In genomic region chr2:231489990-231490389, GRCh38 we compare ENCODE assay signal across 14 cellular contexts. TPM values are rescaled to one million over a fixed set of nuclear protein-coding genes. Genes with fewer than 3 reads are reported as not detected.
DNase-seq lines count a peak whose midpoint lies in the region; ATAC-seq and TF ChIP-seq lines count a peak whose summit lies in the region.
"Had no signal": no experiment of that assay in that cellular context is flagged by ENCODE, and none has a peak within 500 bp of the region (broad histone marks: within the 10 kb centered on the region; RNA-seq: fewer than 3 reads in every experiment).

No MANE protein-coding gene starts in this region.

- no peak for TF ChIP-seq EP300 in gastroesophageal sphincter (IDR thresholded peaks at IDR 0.05)

- no peaks in the 10 kb centered on the region for H3K27me3 Mint-ChIP-seq in activated T-cell treated with anti-CD3 and anti-CD28 coated beads, Interleukin-2, amount 50 U/mL, for 4 hours (ENCODE audit: low read depth)

- H3K4me3 Mint-ChIP-seq in activated T-cell treated with anti-CD3 and anti-CD28 coated beads, Interleukin-2, amount 50 U/mL, for 4 hours: no peak overlapping the region
- H3K4me3 Mint-ChIP-seq: brain had no signal

- peak; percentile 14 for DNase-seq in activated T-cell treated with anti-CD3 and anti-CD28 coated beads for 4 hours
- no peak for DNase-seq in activated T-cell treated with anti-CD3 and anti-CD28 coated beads, Interleukin-2, amount 50 U/mL, for 4 hours
- peak; percentile 21 for DNase-seq in NB4 (ENCODE audit: low read depth)
- DNase-seq in choroid plexus epithelial cell (ENCODE audit: low read depth): peak; percentile 8
- no peak for DNase-seq in smooth muscle cell (lab: John Stamatoyannopoulos, UW; ENCODE audit: unreplicated experiment)
- DNase-seq in RKO (ENCODE audit: low spot score): no peak
- no peak for DNase-seq in SW 1271 (lab: John Stamatoyannopoulos, UW)
- DNase-seq: activated CD4-positive, alpha-beta T cell treated with anti-CD3 and anti-CD28 coated beads for 1 hour; NCI-H1417 had no signal

- no peaks in the 10 kb centered on the region for H3K36me3 Mint-ChIP-seq in activated T-cell treated with anti-CD3 and anti-CD28 coated beads, Interleukin-2, amount 50 U/mL, for 4 hours (ENCODE audit: insufficient read depth)

- H3K4me1 ChIP-seq in smooth muscle cell (ENCODE audit: low read depth): no peaks in the 10 kb centered on the region
- H3K4me1 ChIP-seq in gastroesophageal sphincter: no peaks in the 10 kb centered on the region
- H3K4me1 ChIP-seq: Peyer's patch had no signal

- H2AFZ ChIP-seq in smooth muscle cell (ENCODE audit: low read depth): no peak overlapping the region

- H3K79me2 ChIP-seq in smooth muscle cell (ENCODE audit: low read depth): no peaks in the 10 kb centered on the region

- no peaks in the 10 kb centered on the region for H3K4me1 Mint-ChIP-seq in activated T-cell treated with anti-CD3 and anti-CD28 coated beads, Interleukin-2, amount 50 U/mL, for 4 hours (ENCODE audit: low read depth)
- H3K4me1 Mint-ChIP-seq: brain had no signal

- H4K20me1 ChIP-seq in smooth muscle cell (ENCODE audit: low read depth): no peaks in the 10 kb centered on the region

- H3K27me3 ChIP-seq in smooth muscle cell (ENCODE audit: low read depth): no peaks in the 10 kb centered on the region
- H3K27me3 ChIP-seq in gastroesophageal sphincter: no peaks in the 10 kb centered on the region
- H3K27me3 ChIP-seq: Peyer's patch had no signal

- TF ChIP-seq POLR2A in NB4 (IDR thresholded peaks at IDR 0.05; ENCODE audit: extremely low read depth, insufficient read length): no peak
- no peak for TF ChIP-seq POLR2A in gastroesophageal sphincter (IDR thresholded peaks at IDR 0.05)

- no peak overlapping the region for H3K4me2 ChIP-seq in smooth muscle cell

- TF ChIP-seq CTCF in NB4 (IDR thresholded peaks at IDR 0.05; ENCODE audit: low read depth, low read length) (peak; percentile 46), choroid plexus epithelial cell (conservative IDR thresholded peaks at IDR 0.05; ENCODE audit: low read depth, low read length) (peak; percentile 52), smooth muscle cell (IDR thresholded peaks at IDR 0.05; ENCODE audit: borderline replicate concordance, insufficient read depth, poor library complexity, severe bottlenecking) (peak; percentile 27), gastroesophageal sphincter (IDR thresholded peaks at IDR 0.05) (peak in 1 of 4 experiments; percentile 29)

- no peak overlapping the region for H3K27ac ChIP-seq in smooth muscle cell (ENCODE audit: low read depth)
- no peak overlapping the region for H3K27ac ChIP-seq in gastroesophageal sphincter
- H3K27ac ChIP-seq: Peyer's patch, skin epidermis had no signal

- no peaks in the 10 kb centered on the region for H3K9me3 Mint-ChIP-seq in activated T-cell treated with anti-CD3 and anti-CD28 coated beads, Interleukin-2, amount 50 U/mL, for 4 hours
- H3K9me3 Mint-ChIP-seq: brain had no signal

- no peak for ATAC-seq in activated T-cell treated with anti-CD3 and anti-CD28 coated beads, Interleukin-2, amount 50 U/mL, for 4 hours
- ATAC-seq in gastroesophageal sphincter: no peak

- H3K4me3 ChIP-seq in NB4 (ENCODE audit: low read depth, low read length): no peak overlapping the region
- no peak overlapping the region for H3K4me3 ChIP-seq in choroid plexus epithelial cell (ENCODE audit: low read depth, low read length)
- H3K4me3 ChIP-seq in smooth muscle cell: no peak overlapping the region
- no peak overlapping the region for H3K4me3 ChIP-seq in gastroesophageal sphincter
- H3K4me3 ChIP-seq: Peyer's patch, skin epidermis had no signal

- no peaks in the 10 kb centered on the region for H3K9me3 ChIP-seq in smooth muscle cell (replicated peaks; ENCODE audit: low read depth)
- H3K9me3 ChIP-seq in gastroesophageal sphincter: no peaks in the 10 kb centered on the region
- H3K9me3 ChIP-seq: Peyer's patch had no signal

- H3K36me3 ChIP-seq in smooth muscle cell (ENCODE audit: low read depth): no peaks in the 10 kb centered on the region
- no peaks in the 10 kb centered on the region for H3K36me3 ChIP-seq in gastroesophageal sphincter
- H3K36me3 ChIP-seq: Peyer's patch had no signal

- H3K9ac ChIP-seq in smooth muscle cell (ENCODE audit: low read depth): no peak overlapping the region

- 86% methylated on average over 14 of the region's 14 CpGs for WGBS in smooth muscle cell (ENCODE audit: low lambda C conversion rate)
- 88% methylated on average over 9 of the region's 14 CpGs; no CpG with 5 or more reads in 1 of the 2 donors for WGBS in gastroesophageal sphincter (ENCODE audit: low coverage in 1 of 2), 2 donors

- H3F3A ChIP-seq in smooth muscle cell (ENCODE audit: low read depth): no peaks in the 10 kb centered on the region

RNA-seq across cellular contexts. Expression of gene NCL, which starts 25.7 kb away (rescaled TPM):
- 1,000 to 10,000 TPM; 1,928 to 2,267 (median 2,014) TPM for total RNA-seq in activated T-cell treated with anti-CD3 and anti-CD28 coated beads, Interleukin-2, amount 50 U/mL, for 4 hours
- total RNA-seq in smooth muscle cell: 106 and 108 TPM in 2 replicates
- 219 and 296 TPM in 2 replicates for polyA plus RNA-seq in smooth muscle cell
- 100 to 1,000 TPM; 106 to 163 (median 147) TPM for total RNA-seq in gastroesophageal sphincter

RNA-seq across cellular contexts. Expression of gene NMUR1, which starts 40.3 kb away (rescaled TPM):
- under 1 TPM in 1 of 3 donors, not detected in 2; 0.08 TPM for total RNA-seq in activated T-cell treated with anti-CD3 and anti-CD28 coated beads, Interleukin-2, amount 50 U/mL, for 4 hours
- total RNA-seq in smooth muscle cell (not detected in 2 replicates), gastroesophageal sphincter (1 to 10 TPM; 2.2 to 7.0 (median 4.7) TPM)
- not detected in 2 replicates for polyA plus RNA-seq in smooth muscle cell
- total RNA-seq: glomerular endothelial cell had no signal

Comparison
In these comparisons a context has a peak if more than half of its experiments do, and no peak if none do; other contexts are left out.
1. DNase-seq: peak in activated T-cell treated with anti-CD3 and anti-CD28 coated beads for 4 hours (single experiment), NB4 (single experiment) and choroid plexus epithelial cell (single experiment); none in activated T-cell treated with anti-CD3 and anti-CD28 coated beads, Interleukin-2, amount 50 U/mL, for 4 hours (single experiment), smooth muscle cell (single experiment), RKO (single experiment) and SW 1271 (0 of 2).
2. RNA of gene NCL, which starts 25.7 kb away (total RNA-seq): 1,928 to 2,267 TPM in activated T-cell treated with anti-CD3 and anti-CD28 coated beads, Interleukin-2, amount 50 U/mL, for 4 hours; 106 to 163 TPM in gastroesophageal sphincter and 106 to 108 TPM in smooth muscle cell; every median in the first group is over 10 times any median in the second.